Comparison of ENCODE assay signal across 9 cellular contexts in genomic region chr6:125363360-125364121, GRCh38.
DNase-seq lines count a peak whose midpoint lies in the region; ATAC-seq and TF ChIP-seq lines count a peak whose summit lies in the region.
"Had no signal": no experiment of that assay in that cellular context is flagged by ENCODE, and none has a peak within 500 bp of the region (broad histone marks: within the 10 kb centered on the region; RNA-seq: fewer than 3 reads in every experiment).

No MANE protein-coding gene starts in this region.

- H3K4me1 Mint-ChIP-seq in activated CD4-positive, alpha-beta memory T cell treated with anti-CD3 and anti-CD28 coated beads for 36 hours (ENCODE audit: low read depth): peaks cover 4% of the 10 kb centered on the region
- H3K4me1 Mint-ChIP-seq in naive thymus-derived CD4-positive, alpha-beta T cell: peaks cover 0 to 11% (median 5%) of the 10 kb centered on the region in 7 donors

- H3K4me3 ChIP-seq in astrocyte of the spinal cord (ENCODE audit: low read depth, low read length) (peak overlapping the region; percentile 42), iPS-18a (ENCODE audit: low read length) (peak overlapping the region; percentile 54), gastrocnemius medialis (peak overlapping the region; percentile 56 to 78 (median 62))
- H3K4me3 ChIP-seq in naive thymus-derived CD4-positive, alpha-beta T cell (ENCODE audit: low read length): no peak overlapping the region

- POLR2A ChIA-PET in activated CD4-positive, alpha-beta memory T cell treated with anti-CD3 and anti-CD28 coated beads for 36 hours (lab: Charles Lee): no interaction called here
- POLR2A ChIA-PET in naive thymus-derived CD4-positive, alpha-beta T cell (lab: Charles Lee): no interaction called here

- H3K27ac ChIP-seq in iPS-18a (ENCODE audit: low read length) (no peak overlapping the region), gastrocnemius medialis (peak overlapping the region; percentile 54 to 74 (median 60))
- no peak overlapping the region for H3K27ac ChIP-seq in naive thymus-derived CD4-positive, alpha-beta T cell (ENCODE audit: low read depth, low read length)

- no peaks in the 10 kb centered on the region for H3K36me3 Mint-ChIP-seq in activated CD4-positive, alpha-beta memory T cell treated with anti-CD3 and anti-CD28 coated beads for 36 hours
- peaks cover 0 to 3% (median 0%) of the 10 kb centered on the region in 5 donors for H3K36me3 Mint-ChIP-seq in naive thymus-derived CD4-positive, alpha-beta T cell

- H3K9me3 ChIP-seq in iPS-18a (ENCODE audit: control insufficient read depth, low read depth, low read length) (no peaks in the 10 kb centered on the region), gastrocnemius medialis (no peaks in the 10 kb centered on the region)
- no peaks in the 10 kb centered on the region for H3K9me3 ChIP-seq in naive thymus-derived CD4-positive, alpha-beta T cell (ENCODE audit: control insufficient read depth in 2 of 3, low read length in 3 of 3)

- H3K36me3 ChIP-seq in iPS-18a (ENCODE audit: control insufficient read depth, low read depth, low read length) (no peaks in the 10 kb centered on the region), gastrocnemius medialis (no peaks in the 10 kb centered on the region)
- no peaks in the 10 kb centered on the region for H3K36me3 ChIP-seq in naive thymus-derived CD4-positive, alpha-beta T cell (ENCODE audit: control insufficient read depth in 2 of 3, insufficient read depth in 3 of 3, low read length in 3 of 3)

- no peaks in the 10 kb centered on the region for H3K9me3 Mint-ChIP-seq in activated CD4-positive, alpha-beta memory T cell treated with anti-CD3 and anti-CD28 coated beads for 36 hours
- H3K9me3 Mint-ChIP-seq in naive thymus-derived CD4-positive, alpha-beta T cell: peaks cover 0 to 3% (median 0%) of the 10 kb centered on the region in 11 donors
- H3K9me3 Mint-ChIP-seq: stimulated activated naive CD8-positive, alpha-beta T cell treated with anti-CD3 and anti-CD28 coated beads, Interleukin-15, Interleukin-2, amounts not matched to agents 100 ng/mL and 50 ng/mL, for 24 hours had no signal

- DNase-seq in AG08396 (ENCODE audit: low spot score) (peak; percentile 31), KBM-7 (peak; percentile 13), astrocyte of the spinal cord (ENCODE audit: low read depth, low spot score) (peak; percentile 73), gastrocnemius medialis (peak; percentile 14 to 39)
- DNase-seq in activated CD4-positive, alpha-beta memory T cell treated with anti-CD3 and anti-CD28 coated beads for 36 hours: no peak
- DNase-seq in naive thymus-derived CD4-positive, alpha-beta T cell: no peak

- H3K27me3 ChIP-seq in iPS-18a (ENCODE audit: control insufficient read depth, insufficient read depth, low read length): peaks cover 45% of the 10 kb centered on the region
- no peaks in the 10 kb centered on the region for H3K27me3 ChIP-seq in gastrocnemius medialis
- H3K27me3 ChIP-seq in naive thymus-derived CD4-positive, alpha-beta T cell (ENCODE audit: control insufficient read depth in 2 of 2, insufficient read depth in 2 of 2, low read length in 2 of 2): peaks cover 0 to 13% of the 10 kb centered on the region in 2 donors

- peaks cover 13% of the 10 kb centered on the region for H3K4me1 ChIP-seq in iPS-18a (ENCODE audit: control insufficient read depth, low read depth, low read length)
- peaks cover 6 to 9% of the 10 kb centered on the region in 2 donors for H3K4me1 ChIP-seq in gastrocnemius medialis
- H3K4me1 ChIP-seq in naive thymus-derived CD4-positive, alpha-beta T cell (ENCODE audit: control insufficient read depth in 2 of 2, insufficient read depth in 2 of 2, low read length in 2 of 2): no peaks in the 10 kb centered on the region

- TF ChIP-seq POLR2A in gastrocnemius medialis (IDR thresholded peaks at IDR 0.05): no peak

- ATAC-seq in gastrocnemius medialis: peak; percentile 55 to 60
- ATAC-seq in GM18517 (IDR thresholded peaks at IDR 0.05; ENCODE audit: unreplicated experiment): no peak
- no peak for ATAC-seq in naive thymus-derived CD4-positive, alpha-beta T cell

- no peak overlapping the region for H3K4me3 Mint-ChIP-seq in activated CD4-positive, alpha-beta memory T cell treated with anti-CD3 and anti-CD28 coated beads for 36 hours
- H3K4me3 Mint-ChIP-seq in naive thymus-derived CD4-positive, alpha-beta T cell: peak overlapping the region in 3 of 10 donors; percentile 17 to 55 (median 47)
- H3K4me3 Mint-ChIP-seq: stimulated activated naive CD8-positive, alpha-beta T cell treated with anti-CD3 and anti-CD28 coated beads, Interleukin-15, Interleukin-2, amounts not matched to agents 100 ng/mL and 50 ng/mL, for 24 hours had no signal

- CTCF ChIA-PET in activated CD4-positive, alpha-beta memory T cell treated with anti-CD3 and anti-CD28 coated beads for 36 hours (lab: Charles Lee): no interaction called here
- CTCF ChIA-PET in naive thymus-derived CD4-positive, alpha-beta T cell (lab: Charles Lee): no interaction called here

- TF ChIP-seq CTCF in astrocyte of the spinal cord (IDR thresholded peaks at IDR 0.05; ENCODE audit: low read depth, low read length) (no peak), gastrocnemius medialis (IDR thresholded peaks at IDR 0.05 in 4 of 5, conservative IDR thresholded peaks at IDR 0.05 in 1 of 5) (no peak)

- intact Hi-C loops in gastrocnemius medialis (cut with DNase I; ENCODE audit: low total_unique reads): no loop called here
- intact Hi-C loops in activated CD4-positive, alpha-beta memory T cell treated with anti-CD3 and anti-CD28 coated beads for 36 hours (cut with micrococcal nuclease): no loop called here
- intact Hi-C loops in naive thymus-derived CD4-positive, alpha-beta T cell (cut with micrococcal nuclease): no loop called here

- H3K27ac Mint-ChIP-seq in activated CD4-positive, alpha-beta memory T cell treated with anti-CD3 and anti-CD28 coated beads for 36 hours: no peak overlapping the region
- no peak overlapping the region for H3K27ac Mint-ChIP-seq in naive thymus-derived CD4-positive, alpha-beta T cell
- H3K27ac Mint-ChIP-seq: stimulated activated naive CD8-positive, alpha-beta T cell treated with anti-CD3 and anti-CD28 coated beads, Interleukin-15, Interleukin-2, amounts not matched to agents 100 ng/mL and 50 ng/mL, for 24 hours had no signal

- in situ Hi-C loops in KBM-7 (cut with MboI; ENCODE audit: low pct_unique_long_range_greater_than_20kb, low sequenced_read_pairs) (no loop called here), astrocyte of the spinal cord (cut with HindIII; ENCODE audit: low sequenced_read_pairs) (no loop called here), gastrocnemius medialis (cut with MboI; ENCODE audit: low sequenced_read_pairs in 4 of 4) (no loop called here)

- H3K27me3 Mint-ChIP-seq in activated CD4-positive, alpha-beta memory T cell treated with anti-CD3 and anti-CD28 coated beads for 36 hours: peaks cover 31% of the 10 kb centered on the region
- peaks cover 47 to 67% (median 48%) of the 10 kb centered on the region in 5 donors for H3K27me3 Mint-ChIP-seq in naive thymus-derived CD4-positive, alpha-beta T cell

- H3K9ac ChIP-seq in iPS-18a (ENCODE audit: low read length): peak overlapping the region; percentile 41

Comparison
In these comparisons a context has a peak if more than half of its experiments do, and no peak if none do; other contexts are left out.
1. DNase-seq: peak in AG08396 (single experiment), KBM-7 (single experiment), astrocyte of the spinal cord (single experiment) and gastrocnemius medialis (2 of 2); none in activated CD4-positive, alpha-beta memory T cell treated with anti-CD3 and anti-CD28 coated beads for 36 hours (single experiment) and naive thymus-derived CD4-positive, alpha-beta T cell (0 of 9).
2. H3K27ac ChIP-seq: peak in gastrocnemius medialis (4 of 4); none in iPS-18a (single experiment) and naive thymus-derived CD4-positive, alpha-beta T cell (single experiment).
3. ATAC-seq: peak in gastrocnemius medialis (2 of 2); none in GM18517 (single experiment) and naive thymus-derived CD4-positive, alpha-beta T cell (single experiment).